In the genomic region with DNA sequence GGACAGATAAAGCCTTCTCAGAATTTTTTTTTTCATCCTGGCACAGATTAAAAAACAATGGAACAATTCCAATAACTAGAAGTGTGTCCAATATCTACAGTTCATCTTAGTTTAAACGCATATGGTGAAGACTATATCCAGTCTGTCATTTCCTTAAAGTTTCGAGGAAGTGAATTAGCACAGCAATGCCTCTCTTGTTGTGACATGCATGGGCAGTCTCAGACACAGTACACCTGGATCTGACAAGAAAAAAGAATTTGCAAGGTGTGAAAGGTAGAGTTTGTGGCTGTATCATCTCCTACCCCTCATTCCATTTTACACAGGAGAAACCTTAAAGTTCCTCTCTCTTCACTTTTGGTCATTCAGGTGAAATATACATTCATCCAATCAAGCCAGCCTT, we compare ENCODE assay signal across 30 cellular contexts.
"Had no signal": no experiment of that assay in that cellular context is flagged by ENCODE, and none has a peak within 500 bp of the region (broad histone marks: within the 10 kb centered on the region; RNA-seq: fewer than 3 reads in every experiment).

No MANE protein-coding gene starts in this region.

- DNase-seq: activated CD4-positive, alpha-beta memory T cell treated with anti-CD3 and anti-CD28 coated beads for 36 hours; activated CD4-positive, alpha-beta T cell treated with anti-CD3 and anti-CD28 coated beads for 36 hours; activated CD4-positive, alpha-beta T cell treated with anti-CD3 and anti-CD28 coated beads, Interleukin-2, amount 10 ng/mL, durations not matched to agents 24 days and 14 days; activated CD4-positive, CD25-positive, alpha-beta regulatory T cell; activated CD4-positive, CD25-positive, alpha-beta regulatory T cell treated with anti-CD3 and anti-CD28 coated beads, Interleukin-2, amount 50 U/mL, for 72 hours; activated CD8-positive, alpha-beta memory T cell treated with anti-CD3 and anti-CD28 coated beads, Interleukin-2, amount 50 U/mL, for 48 hours; activated gamma-delta T cell; activated naive CD4-positive, alpha-beta T cell; activated naive CD4-positive, alpha-beta T cell treated with anti-CD3 and anti-CD28 coated beads, Interleukin-2, amount 10 ng/mL, durations not matched to agents 7 days and 5 days; activated T-cell treated with anti-CD3 and anti-CD28 coated beads for 4 hours; activated T-cell treated with anti-CD3 and anti-CD28 coated beads, Interleukin-2, amount 50 U/mL, for 24 hours; activated T-cell treated with anti-CD3 and anti-CD28 coated beads, Interleukin-2, amount 50 U/mL, for 72 hours; amniotic stem cell; anterior cingulate cortex; brain microvascular endothelial cell; central memory CD4-positive, alpha-beta T cell; cerebellar nuclear complex; colonic mucosa; effector CD8-positive, alpha-beta T cell; erythroblast; esophagus squamous epithelium; head of caudate nucleus; T-helper 1 cell; T-helper 17 cell had no signal

- H3K9me3 ChIP-seq: colonic mucosa, esophagus squamous epithelium had no signal

- FAIRE-seq: astrocyte, endometrium, endothelial cell of umbilical vein, frontal cortex had no signal

- H3K27ac ChIP-seq: brain microvascular endothelial cell, cardiac muscle cell, colonic mucosa, esophagus squamous epithelium had no signal

- H3K9me3 Mint-ChIP-seq: activated CD4-positive, alpha-beta T cell treated with anti-CD3 and anti-CD28 coated beads, Interleukin-2, amount 10 ng/mL, durations not matched to agents 24 days and 14 days; activated naive CD4-positive, alpha-beta T cell treated with anti-CD3 and anti-CD28 coated beads, Interleukin-2, amount 10 ng/mL, durations not matched to agents 7 days and 5 days; activated T-cell treated with anti-CD3 and anti-CD28 coated beads, Interleukin-2, amount 50 U/mL, for 72 hours had no signal

- H3K36me3 ChIP-seq: brain microvascular endothelial cell, cardiac muscle cell, colonic mucosa, esophagus squamous epithelium had no signal

- H3K27me3 ChIP-seq: brain microvascular endothelial cell, cardiac muscle cell, colonic mucosa, esophagus squamous epithelium had no signal

- H3K4me1 ChIP-seq: colonic mucosa, esophagus squamous epithelium had no signal

- ATAC-seq: activated CD4-positive, alpha-beta T cell treated with anti-CD3 and anti-CD28 coated beads for 36 hours; activated T-cell treated with anti-CD3 and anti-CD28 coated beads, Interleukin-2, amount 50 U/mL, for 72 hours; T-helper 17 cell had no signal

- H3K4me1 Mint-ChIP-seq: activated CD4-positive, alpha-beta T cell treated with anti-CD3 and anti-CD28 coated beads for 36 hours; activated CD4-positive, alpha-beta T cell treated with anti-CD3 and anti-CD28 coated beads, Interleukin-2, amount 10 ng/mL, durations not matched to agents 24 days and 14 days; activated naive CD4-positive, alpha-beta T cell treated with anti-CD3 and anti-CD28 coated beads, Interleukin-2, amount 10 ng/mL, durations not matched to agents 7 days and 5 days; T-helper 17 cell had no signal

- H3K36me3 Mint-ChIP-seq: activated CD4-positive, alpha-beta memory T cell treated with anti-CD3 and anti-CD28 coated beads for 36 hours; activated naive CD4-positive, alpha-beta T cell treated with anti-CD3 and anti-CD28 coated beads, Interleukin-2, amount 10 ng/mL, durations not matched to agents 7 days and 5 days; activated naive CD8-positive, alpha-beta T cell had no signal

- H3K4me3 ChIP-seq: cardiac muscle cell, colonic mucosa, esophagus squamous epithelium had no signal

- H3K27ac Mint-ChIP-seq: activated CD4-positive, alpha-beta memory T cell treated with anti-CD3 and anti-CD28 coated beads for 36 hours; activated CD4-positive, alpha-beta T cell treated with anti-CD3 and anti-CD28 coated beads for 36 hours; activated CD4-positive, alpha-beta T cell treated with anti-CD3 and anti-CD28 coated beads, Interleukin-2, amount 10 ng/mL, durations not matched to agents 24 days and 14 days; activated naive CD4-positive, alpha-beta T cell treated with anti-CD3 and anti-CD28 coated beads, Interleukin-2, amount 10 ng/mL, durations not matched to agents 7 days and 5 days; activated naive CD8-positive, alpha-beta T cell; activated T-cell treated with anti-CD3 and anti-CD28 coated beads, Interleukin-2, amount 50 U/mL, for 24 hours; activated T-cell treated with anti-CD3 and anti-CD28 coated beads, Interleukin-2, amount 50 U/mL, for 72 hours; T-helper 17 cell had no signal

- H3K27me3 Mint-ChIP-seq: activated CD4-positive, alpha-beta memory T cell treated with anti-CD3 and anti-CD28 coated beads for 36 hours; activated CD4-positive, alpha-beta T cell treated with anti-CD3 and anti-CD28 coated beads for 36 hours; activated CD4-positive, alpha-beta T cell treated with anti-CD3 and anti-CD28 coated beads, Interleukin-2, amount 10 ng/mL, durations not matched to agents 24 days and 14 days; activated naive CD4-positive, alpha-beta T cell treated with anti-CD3 and anti-CD28 coated beads, Interleukin-2, amount 10 ng/mL, durations not matched to agents 7 days and 5 days; activated naive CD8-positive, alpha-beta T cell; activated T-cell treated with anti-CD3 and anti-CD28 coated beads, Interleukin-2, amount 50 U/mL, for 24 hours; T-helper 17 cell had no signal

- H3K4me3 Mint-ChIP-seq: activated CD4-positive, alpha-beta memory T cell treated with anti-CD3 and anti-CD28 coated beads for 36 hours; activated CD4-positive, alpha-beta T cell treated with anti-CD3 and anti-CD28 coated beads for 36 hours; activated CD4-positive, alpha-beta T cell treated with anti-CD3 and anti-CD28 coated beads, Interleukin-2, amount 10 ng/mL, durations not matched to agents 24 days and 14 days; activated naive CD4-positive, alpha-beta T cell treated with anti-CD3 and anti-CD28 coated beads, Interleukin-2, amount 10 ng/mL, durations not matched to agents 7 days and 5 days; activated naive CD8-positive, alpha-beta T cell; activated T-cell treated with anti-CD3 and anti-CD28 coated beads, Interleukin-2, amount 50 U/mL, for 24 hours; activated T-cell treated with anti-CD3 and anti-CD28 coated beads, Interleukin-2, amount 50 U/mL, for 72 hours; T-helper 17 cell had no signal
